Comparison of ENCODE assay signal across 8 cellular contexts in the genomic region with DNA sequence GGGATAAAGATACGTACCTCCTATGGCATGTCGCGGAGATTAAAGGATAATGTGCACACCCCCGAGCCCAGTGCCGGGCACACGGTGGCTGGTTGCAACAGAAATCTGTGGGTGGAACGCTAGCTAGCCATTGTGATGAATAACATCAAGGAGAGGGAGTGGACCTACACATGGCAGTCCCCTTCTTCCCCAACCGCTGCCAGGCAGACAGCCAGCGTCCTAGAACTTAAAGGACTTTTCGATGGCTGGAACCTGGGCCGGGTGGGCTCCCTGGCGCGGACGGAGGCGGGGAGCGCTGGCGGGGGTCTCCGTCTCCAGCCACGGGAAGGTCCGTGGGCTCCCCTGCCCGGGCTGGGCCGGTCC. TPM values are rescaled to one million over a fixed set of nuclear protein-coding genes. Genes with fewer than 3 reads are reported as not detected.
DNase-seq lines count a peak whose midpoint lies in the region; ATAC-seq and TF ChIP-seq lines count a peak whose summit lies in the region.

No MANE protein-coding gene starts in this region.

- H3K27ac ChIP-seq in heart left ventricle = peak overlapping the region; percentile 58 to 87 (median 81)
- peak overlapping the region; percentile 65 to 78 (median 77) for H3K27ac ChIP-seq in gastrocnemius medialis

- no peak for DNase-seq in T-helper 2 cell treated with Interferon-gamma antibody and Interleukin-4, amounts not matched to agents 5 μg/mL and 100 μg/mL, for 36 hours (ENCODE audit: low spot score)
- no peak for DNase-seq in T-helper 2 cell
- DNase-seq in T-helper 17 cell = no peak
- peak in 1 of 5 donors; percentile 56 for DNase-seq in heart left ventricle
- DNase-seq in gastrocnemius medialis = no peak
- no peak for DNase-seq in hippocampal formation (lab: John Stamatoyannopoulos, UW)

- WGBS in heart left ventricle, 4 donors = 5 to 26% (median 7%) methylated on average over 7 to 22 of the region's 22 CpGs

- H3K4me1 ChIP-seq in heart left ventricle (peaks cover 0 to 25% (median 7%) of the 10 kb centered on the region in 12 donors), gastrocnemius medialis (peaks cover 2 to 13% of the 10 kb centered on the region in 2 donors)

- H3K36me3 ChIP-seq in heart left ventricle = no peaks in the 10 kb centered on the region
- no peaks in the 10 kb centered on the region for H3K36me3 ChIP-seq in gastrocnemius medialis

- H3K27me3 ChIP-seq in heart left ventricle = peaks cover 0 to 41% (median 0%) of the 10 kb centered on the region in 9 donors
- no peaks in the 10 kb centered on the region for H3K27me3 ChIP-seq in gastrocnemius medialis

- no peaks in the 10 kb centered on the region for H3K9me3 Mint-ChIP-seq in T-helper 2 cell treated with Interferon-gamma antibody and Interleukin-4, amounts not matched to agents 5 μg/mL and 100 μg/mL, for 36 hours

- in situ Hi-C loops in gastrocnemius medialis (cut with MboI; ENCODE audit: low sequenced_read_pairs in 4 of 4) = loop anchor here in 3 of 4 donors (10.0 to 25.0 kb wide), 2 partner anchors 193 to 205 kb away; no protein-coding TSS in a partner anchor

- ATAC-seq in T-helper 17 cell = no peak
- peak in 2 of 4 donors; percentile 11 to 22 for ATAC-seq in heart left ventricle
- ATAC-seq in gastrocnemius medialis = no peak
- no peak for ATAC-seq in GM19023 (IDR thresholded peaks at IDR 0.05; ENCODE audit: unreplicated experiment)
- no peak for ATAC-seq in GM19328 (IDR thresholded peaks at IDR 0.05; ENCODE audit: unreplicated experiment)

- H3K4me1 Mint-ChIP-seq in T-helper 2 cell treated with Interferon-gamma antibody and Interleukin-4, amounts not matched to agents 5 μg/mL and 100 μg/mL, for 36 hours (ENCODE audit: low read depth) = peaks cover 8% of the 10 kb centered on the region
- peaks cover 14% of the 10 kb centered on the region for H3K4me1 Mint-ChIP-seq in T-helper 17 cell

- H3K4me3 ChIP-seq in heart left ventricle (peak overlapping the region; percentile 64 to 90 (median 74)), gastrocnemius medialis (peak overlapping the region; percentile 65 to 85 (median 76))

- peak overlapping the region; percentile 17 for H3K4me3 Mint-ChIP-seq in T-helper 2 cell treated with Interferon-gamma antibody and Interleukin-4, amounts not matched to agents 5 μg/mL and 100 μg/mL, for 36 hours
- H3K4me3 Mint-ChIP-seq in T-helper 17 cell = peak overlapping the region; percentile 81

- H3K27me3 Mint-ChIP-seq in T-helper 2 cell treated with Interferon-gamma antibody and Interleukin-4, amounts not matched to agents 5 μg/mL and 100 μg/mL, for 36 hours (ENCODE audit: low read depth) = peaks cover 57% of the 10 kb centered on the region
- H3K27me3 Mint-ChIP-seq in T-helper 17 cell = peaks cover 64% of the 10 kb centered on the region

- no peaks in the 10 kb centered on the region for H3K36me3 Mint-ChIP-seq in T-helper 2 cell treated with Interferon-gamma antibody and Interleukin-4, amounts not matched to agents 5 μg/mL and 100 μg/mL, for 36 hours (ENCODE audit: low read depth)
- peaks cover 10% of the 10 kb centered on the region for H3K36me3 Mint-ChIP-seq in T-helper 17 cell (ENCODE audit: low read depth)

- TF ChIP-seq POLR2A in heart left ventricle (IDR thresholded peaks at IDR 0.05) (no peak), gastrocnemius medialis (IDR thresholded peaks at IDR 0.05) (no peak)

- TF ChIP-seq CTCF in heart left ventricle (IDR thresholded peaks at IDR 0.05) (no peak), gastrocnemius medialis (IDR thresholded peaks at IDR 0.05 in 4 of 5, conservative IDR thresholded peaks at IDR 0.05 in 1 of 5) (no peak)

- intact Hi-C loops in heart left ventricle (cut with DNase I) = loop anchor here in 1 of 10 donors (10.0 kb wide), 1 partner anchor 205 kb away; no protein-coding TSS in a partner anchor
- intact Hi-C loops in gastrocnemius medialis (cut with DNase I; ENCODE audit: low total_unique reads) = no loop called here

- no peak overlapping the region for H3K27ac Mint-ChIP-seq in T-helper 2 cell treated with Interferon-gamma antibody and Interleukin-4, amounts not matched to agents 5 μg/mL and 100 μg/mL, for 36 hours
- no peak overlapping the region for H3K27ac Mint-ChIP-seq in T-helper 17 cell

- H3K9me3 ChIP-seq in T-helper 17 cell (ENCODE audit: control insufficient read depth, low read length, poor library complexity, severe bottlenecking) = no peaks in the 10 kb centered on the region
- H3K9me3 ChIP-seq in heart left ventricle = no peaks in the 10 kb centered on the region
- H3K9me3 ChIP-seq in gastrocnemius medialis = no peaks in the 10 kb centered on the region

RNA-seq across cellular contexts. Expression of a gene that starts 0.3 kb away (rescaled TPM):
- total RNA-seq in T-helper 17 cell (under 1 TPM in 1 of 2 donors, not detected in 1; 0.05 TPM), heart left ventricle (10 to 100 TPM in 1 of 9 donors, 1 to 10 TPM in 8; 1.3 to 10.0 (median 2.6) TPM), gastrocnemius medialis (1 to 10 TPM; 2.2 to 3.6 (median 2.9) TPM)
- polyA plus RNA-seq in heart left ventricle = under 1 TPM; 0.89 to 0.91 TPM
